In genomic region chr10:132575320-132576201, GRCh38 we compare ENCODE assay signal across 8 cellular contexts. TPM values are rescaled to one million over a fixed set of nuclear protein-coding genes. Genes with fewer than 3 reads are reported as not detected.
DNase-seq lines count a peak whose midpoint lies in the region; TF ChIP-seq lines count a peak whose summit lies in the region.

No MANE protein-coding gene starts in this region.

- H3K9me3 Mint-ChIP-seq in activated naive CD8-positive, alpha-beta T cell treated with anti-CD3 and anti-CD28 coated beads for 36 hours, result no peaks in the 10 kb centered on the region

- TF ChIP-seq CTCF in GM20000 (IDR thresholded peaks at IDR 0.05; ENCODE audit: extremely low read depth, missing control alignments), result no peak

- peaks cover 30% of the 10 kb centered on the region for H3K4me1 Mint-ChIP-seq in activated naive CD8-positive, alpha-beta T cell treated with anti-CD3 and anti-CD28 coated beads for 36 hours

- H3K27ac Mint-ChIP-seq in activated naive CD8-positive, alpha-beta T cell treated with anti-CD3 and anti-CD28 coated beads for 36 hours, result no peak overlapping the region

- H3K36me3 Mint-ChIP-seq in activated naive CD8-positive, alpha-beta T cell treated with anti-CD3 and anti-CD28 coated beads for 36 hours, result peaks cover 4% of the 10 kb centered on the region

- no peak overlapping the region for H3K4me3 Mint-ChIP-seq in activated naive CD8-positive, alpha-beta T cell treated with anti-CD3 and anti-CD28 coated beads for 36 hours

- DNase-seq in GDM1 (lab: John Stamatoyannopoulos, UW), result peak; percentile 63
- peak; percentile 71 for DNase-seq in GM20000 (ENCODE audit: low spot score)
- peak; percentile 79 for DNase-seq in HT-29 (ENCODE audit: low spot score)
- peak; percentile 66 for DNase-seq in activated naive CD8-positive, alpha-beta T cell treated with anti-CD3 and anti-CD28 coated beads for 36 hours
- DNase-seq in kidney glomerular epithelial cell (lab: John Stamatoyannopoulos, UW), result peak; percentile 43
- peak; percentile 92 for DNase-seq in stromal cell of bone marrow (ENCODE audit: low read depth)
- no peak for DNase-seq in HUDEP-2 (lab: John Stamatoyannopoulos, UW; ENCODE audit: unreplicated experiment in 76 of 76)
- no peak for DNase-seq in NCI-H187 treated with DMSO at 0.1 percent for 48 hours (lab: John Stamatoyannopoulos, UW)

- H3K27me3 Mint-ChIP-seq in activated naive CD8-positive, alpha-beta T cell treated with anti-CD3 and anti-CD28 coated beads for 36 hours, result no peaks in the 10 kb centered on the region

RNA-seq across cellular contexts. Expression of gene INPP5A, which starts 38.0 kb away (rescaled TPM):
- total RNA-seq in HT-29 (2014; rRNA removed; shearing (Covaris generic)), result 18.0 and 22.7 TPM in 2 replicates
- 1 to 10 TPM; 6.1 to 7.4 TPM for total RNA-seq in activated naive CD8-positive, alpha-beta T cell treated with anti-CD3 and anti-CD28 coated beads for 36 hours

Comparison
In these comparisons a context has a peak if more than half of its experiments do, and no peak if none do; other contexts are left out.
1. DNase-seq: peak in GDM1 (single experiment), GM20000 (single experiment), HT-29 (single experiment), activated naive CD8-positive, alpha-beta T cell treated with anti-CD3 and anti-CD28 coated beads for 36 hours (single experiment), kidney glomerular epithelial cell (single experiment) and stromal cell of bone marrow (single experiment); none in HUDEP-2 (0 of 76) and NCI-H187 treated with DMSO at 0.1 percent for 48 hours (single experiment).